16 cellular contexts compared by ENCODE assay signal in genomic region chr13:94481966-94482365, GRCh38. TPM values are rescaled to one million over a fixed set of nuclear protein-coding genes. Genes with fewer than 3 reads are reported as not detected.
DNase-seq lines count a peak whose midpoint lies in the region; ATAC-seq, FAIRE-seq and TF ChIP-seq lines count a peak whose summit lies in the region.
"Had no signal": no experiment of that assay in that cellular context is flagged by ENCODE, and none has a peak within 500 bp of the region (broad histone marks: within the 10 kb centered on the region; RNA-seq: fewer than 3 reads in every experiment).

No MANE protein-coding gene starts in this region.

- no peak for TF ChIP-seq POLR2A in testis (IDR thresholded peaks at IDR 0.05)

- peaks cover 2% of the 10 kb centered on the region for H3K27me3 Mint-ChIP-seq in activated CD4-positive, alpha-beta T cell treated with anti-CD3 and anti-CD28 coated beads, Interleukin-2, amount 10 ng/mL, durations not matched to agents 24 days and 14 days

- no peaks in the 10 kb centered on the region for H3K9me3 ChIP-seq in testis

- H3K36me3 ChIP-seq in bronchial epithelial cell (ENCODE audit: control insufficient read depth, insufficient read depth, low read length) (no peaks in the 10 kb centered on the region), testis (ENCODE audit: low read depth, missing control alignments) (no peaks in the 10 kb centered on the region)
- H3K36me3 ChIP-seq: sigmoid colon had no signal

- no peaks in the 10 kb centered on the region for H3K9me3 Mint-ChIP-seq in activated CD4-positive, alpha-beta T cell treated with anti-CD3 and anti-CD28 coated beads, Interleukin-2, amount 10 ng/mL, durations not matched to agents 24 days and 14 days
- H3K9me3 Mint-ChIP-seq: type B pancreatic cell had no signal

- H3K27ac ChIP-seq in testis: no peak overlapping the region
- H3K27ac ChIP-seq: sigmoid colon had no signal

- H3K4me3 ChIP-seq in bronchial epithelial cell (ENCODE audit: low read depth, low read length): no peak overlapping the region
- H3K4me3 ChIP-seq in testis: no peak overlapping the region
- H3K4me3 ChIP-seq: sigmoid colon had no signal

- TF ChIP-seq CTCF in bronchial epithelial cell (IDR thresholded peaks at IDR 0.05; ENCODE audit: insufficient read depth, low read length, severe bottlenecking) (no peak), testis (IDR thresholded peaks at IDR 0.05) (no peak)

- H3K36me3 Mint-ChIP-seq in activated CD4-positive, alpha-beta T cell treated with anti-CD3 and anti-CD28 coated beads, Interleukin-2, amount 10 ng/mL, durations not matched to agents 24 days and 14 days (ENCODE audit: low read depth): no peaks in the 10 kb centered on the region
- H3K36me3 Mint-ChIP-seq: CD4-positive, CD25-positive, alpha-beta regulatory T cell; type B pancreatic cell had no signal

- no peak for FAIRE-seq in bronchial epithelial cell (lab: Jason Lieb, UNC)

- ATAC-seq in HG02798 (IDR thresholded peaks at IDR 0.05; ENCODE audit: poor library complexity, unreplicated experiment): no peak
- ATAC-seq: HCT116 had no signal

- WGBS in testis, 2 donors: 74 to 78% methylated on average over 7 of the region's 7 CpGs

- intact Hi-C loops in testis (cut with DNase I; ENCODE audit: low total_unique reads): no loop called here
- intact Hi-C loops in activated CD4-positive, alpha-beta T cell treated with anti-CD3 and anti-CD28 coated beads, Interleukin-2, amount 10 ng/mL, durations not matched to agents 24 days and 14 days (cut with micrococcal nuclease): no loop called here

- no peak overlapping the region for H3K27ac Mint-ChIP-seq in activated CD4-positive, alpha-beta T cell treated with anti-CD3 and anti-CD28 coated beads, Interleukin-2, amount 10 ng/mL, durations not matched to agents 24 days and 14 days
- H3K27ac Mint-ChIP-seq: type B pancreatic cell had no signal

- H3K4me1 Mint-ChIP-seq in activated CD4-positive, alpha-beta T cell treated with anti-CD3 and anti-CD28 coated beads, Interleukin-2, amount 10 ng/mL, durations not matched to agents 24 days and 14 days: no peaks in the 10 kb centered on the region

- no peak overlapping the region for H3K4me3 Mint-ChIP-seq in activated CD4-positive, alpha-beta T cell treated with anti-CD3 and anti-CD28 coated beads, Interleukin-2, amount 10 ng/mL, durations not matched to agents 24 days and 14 days
- H3K4me3 Mint-ChIP-seq: CD4-positive, CD25-positive, alpha-beta regulatory T cell; type B pancreatic cell had no signal

- H3K27me3 ChIP-seq in bronchial epithelial cell (ENCODE audit: control insufficient read depth, insufficient read depth, low read length) (no peaks in the 10 kb centered on the region), testis (no peaks in the 10 kb centered on the region)
- H3K27me3 ChIP-seq: sigmoid colon had no signal

- DNase-seq in AG20443 (ENCODE audit: low spot score): peak; percentile 80
- peak; percentile 79 for DNase-seq in LHCN-M2 (ENCODE audit: low read depth)
- DNase-seq in bronchial epithelial cell (ENCODE audit: low read depth): peak; percentile 22
- DNase-seq in kidney tubule cell (ENCODE audit: low spot score): peak; percentile 88
- DNase-seq in testis: no peak
- DNase-seq in activated CD4-positive, alpha-beta T cell treated with anti-CD3 and anti-CD28 coated beads, Interleukin-2, amount 10 ng/mL, durations not matched to agents 24 days and 14 days: no peak
- DNase-seq in DMS153 treated with DMSO at 0.1 percent for 48 hours (lab: John Stamatoyannopoulos, UW; ENCODE audit: unreplicated experiment): no peak
- DNase-seq: activated naive CD4-positive, alpha-beta T cell treated with Interleukin-2 at 50 U/mL for 16 hours; CD4-positive, CD25-positive, alpha-beta regulatory T cell; cortex of kidney; midbrain; NCI-H510A; sigmoid colon had no signal

- H3K4me1 ChIP-seq in testis: no peaks in the 10 kb centered on the region
- H3K4me1 ChIP-seq: sigmoid colon had no signal

RNA-seq across cellular contexts. Expression of gene DCT, which starts 2.5 kb away (rescaled TPM):
- 0.06 TPM in 1 of 2 replicates, not detected in the other for total RNA-seq in LHCN-M2 (2014; rRNA removed)
- polyA plus RNA-seq in LHCN-M2 (2012): not detected
- under 0.01 TPM in 1 of 2 replicates, not detected in the other for total RNA-seq in bronchial epithelial cell
- 1 to 10 TPM; 2.7 to 2.9 TPM for total RNA-seq in testis
- polyA plus RNA-seq in testis (ENCODE audit: insufficient read depth, low read depth, low replicate concordance): 2.1 TPM
- total RNA-seq in activated CD4-positive, alpha-beta T cell treated with anti-CD3 and anti-CD28 coated beads, Interleukin-2, amount 10 ng/mL, durations not matched to agents 24 days and 14 days: 0.05 TPM in 1 of 2 replicates, not detected in the other

Comparison
In these comparisons a context has a peak if more than half of its experiments do, and no peak if none do; other contexts are left out.
1. DNase-seq: peak in AG20443 (single experiment), LHCN-M2 (single experiment), bronchial epithelial cell (single experiment) and kidney tubule cell (single experiment); none in testis (single experiment), activated CD4-positive, alpha-beta T cell treated with anti-CD3 and anti-CD28 coated beads, Interleukin-2, amount 10 ng/mL, durations not matched to agents 24 days and 14 days (single experiment) and DMS153 treated with DMSO at 0.1 percent for 48 hours (single experiment).